Comparison of ENCODE assay signal across 23 cellular contexts in genomic region chr2:54967759-54968365, GRCh38.
DNase-seq lines count a peak whose midpoint lies in the region; ATAC-seq and TF ChIP-seq lines count a peak whose summit lies in the region.
"Had no signal": no experiment of that assay in that cellular context is flagged by ENCODE, and none has a peak within 500 bp of the region (broad histone marks: within the 10 kb centered on the region; RNA-seq: fewer than 3 reads in every experiment).

No MANE protein-coding gene starts in this region.

- peak overlapping the region; percentile 4 for H3K18ac ChIP-seq in neuronal stem cell (ENCODE audit: low read length)

- ATAC-seq in Panc1 (peak; percentile 16; the same call in 1 of the 2 replicates), GM19463 (IDR thresholded peaks at IDR 0.05; ENCODE audit: unreplicated experiment) (no peak)
- ATAC-seq: foreskin keratinocyte had no signal

- POLR2A ChIA-PET in Panc1 (lab: Charles Lee): no interaction called here

- no peaks in the 10 kb centered on the region for H3K79me1 ChIP-seq in neuronal stem cell (ENCODE audit: low read depth, low read length)

- H2BK15ac ChIP-seq in neuronal stem cell (ENCODE audit: low read length): no peak overlapping the region

- peak overlapping the region; percentile 10 for H3K14ac ChIP-seq in neuronal stem cell (ENCODE audit: low read length)

- TF ChIP-seq CTCF in Panc1 (IDR thresholded peaks at IDR 0.05): no peak

- H3K4ac ChIP-seq in neuronal stem cell (ENCODE audit: low read length): no peak overlapping the region

- H3K4me1 ChIP-seq in Panc1 (ENCODE audit: control insufficient read depth, insufficient read depth, low read length) (peaks cover 48% of the 10 kb centered on the region), neuronal stem cell (ENCODE audit: control insufficient read depth in 2 of 2, insufficient read depth in 1 of 2, low read depth in 1 of 2, low read length in 2 of 2) (peaks cover 5 to 12% of the 10 kb centered on the region in 2 donors)

- no peak overlapping the region for H3K23ac ChIP-seq in neuronal stem cell (ENCODE audit: low read depth, low read length, poor library complexity)

- CTCF ChIA-PET in Panc1 (lab: Charles Lee): no interaction called here

- H3K9ac ChIP-seq in neuronal stem cell (ENCODE audit: low read depth, low read length, poor library complexity): no peak overlapping the region

- H3K27ac ChIP-seq in Panc1 (ENCODE audit: low read length): peak overlapping the region; percentile 40
- no peak overlapping the region for H3K27ac ChIP-seq in neuronal stem cell (replicated peaks; ENCODE audit: low read length)
- H3K27ac ChIP-seq: epithelial cell of prostate, foreskin keratinocyte, upper lobe of left lung had no signal

- no peak overlapping the region for H2AK5ac ChIP-seq in neuronal stem cell (ENCODE audit: low read depth, low read length)

- H2BK12ac ChIP-seq in neuronal stem cell (ENCODE audit: low read length): no peak overlapping the region

- H4K8ac ChIP-seq in neuronal stem cell (ENCODE audit: low read depth, low read length): no peak overlapping the region

- in situ Hi-C loops in Panc1 (cut with HindIII; ENCODE audit: low pct_unique_long_range_greater_than_20kb, low sequenced_read_pairs): no loop called here

- DNase-seq in ELF-1 (ENCODE audit: low read depth, low spot score) (peak; percentile 12), Panc1 (ENCODE audit: low read depth, low spot score) (no peak), globus pallidus (ENCODE audit: low spot score) (peak; percentile 45), neuronal stem cell (ENCODE audit: low spot score) (no peak), NCI-H2107 treated with DMSO at 0.1 percent for 48 hours (lab: John Stamatoyannopoulos, UW; ENCODE audit: unreplicated experiment) (no peak), COLO668 (lab: John Stamatoyannopoulos, UW; ENCODE audit: unreplicated experiment) (no peak), UCSD-AML1 (lab: John Stamatoyannopoulos, UW; ENCODE audit: unreplicated experiment) (no peak)
- DNase-seq: activated CD4-positive, alpha-beta T cell treated with anti-CD3 and anti-CD28 coated beads, Interleukin-2, amount 10 ng/mL, durations not matched to agents 7 days and 5 days; activated CD8-positive, alpha-beta memory T cell treated with anti-CD3 and anti-CD28 coated beads, Interleukin-2, amount 50 U/mL, for 4 hours; activated naive CD8-positive, alpha-beta T cell treated with anti-CD3 and anti-CD28 coated beads, Interleukin-2, amount 10 ng/mL, durations not matched to agents 7 days and 5 days; CD4-positive, CD25-positive, alpha-beta regulatory T cell; DMS79; foreskin keratinocyte; kidney; naive B cell; NCI-H1417; NCI-H2107; NCI-H510A treated with DMSO at 0.1 percent for 48 hours; small intestine; stimulated activated CD4-positive, alpha-beta T cell treated with anti-CD3 and anti-CD28 coated beads, Interleukin-2, amount 100 ng/mL, for 48 hours; upper lobe of left lung had no signal

- H3K36me3 ChIP-seq in Panc1 (ENCODE audit: control insufficient read depth, insufficient read depth, low read length) (peaks cover 13% of the 10 kb centered on the region; the same call in 1 of the 2 replicates), neuronal stem cell (replicated peaks in 1 of 2; ENCODE audit: control insufficient read depth in 2 of 2, insufficient read depth in 2 of 2, low read length in 2 of 2) (peaks cover 5 to 45% of the 10 kb centered on the region in 2 donors)

- H4K91ac ChIP-seq in neuronal stem cell (ENCODE audit: low read depth, low read length, poor library complexity): no peak overlapping the region

- no TSS peak for BruUV-seq in Panc1 (replicated peaks; lab: Mats Ljungman, UMichigan)

- no CpG with 5 or more reads among the region's 18 CpGs for WGBS in neuronal stem cell (ENCODE audit: extremely low coverage in 2 of 2, insufficient read length in 2 of 2, insufficient replicate concordance in 1 of 2), 2 donors

- intact Hi-C loops in Panc1 (cut with micrococcal nuclease; ENCODE audit: unreplicated experiment): no loop called here

- H2AFZ ChIP-seq in neuronal stem cell (ENCODE audit: low read length): no peak overlapping the region

- H3K27me3 ChIP-seq in Panc1 (ENCODE audit: control insufficient read depth, insufficient read depth, low read length) (no peaks in the 10 kb centered on the region), neuronal stem cell (ENCODE audit: control insufficient read depth in 3 of 3, insufficient read depth in 3 of 3, low read depth in 1 of 3, low read length in 3 of 3) (no peaks in the 10 kb centered on the region)
- H3K27me3 ChIP-seq: foreskin keratinocyte, upper lobe of left lung had no signal

- H2BK5ac ChIP-seq in neuronal stem cell (ENCODE audit: low read length): no peak overlapping the region

- no peak overlapping the region for H3K4me2 ChIP-seq in neuronal stem cell (ENCODE audit: insufficient read depth, low read length, poor library complexity, severe bottlenecking)

- H3K9me3 ChIP-seq in Panc1 (ENCODE audit: control insufficient read depth, insufficient read depth, low read depth, low read length) (no peaks in the 10 kb centered on the region), neuronal stem cell (replicated peaks in 1 of 2; ENCODE audit: control insufficient read depth in 2 of 2, insufficient read depth in 1 of 2, low read depth in 1 of 2, low read length in 2 of 2) (no peaks in the 10 kb centered on the region)
- H3K9me3 ChIP-seq: upper lobe of left lung had no signal

- H3K4me3 ChIP-seq in Panc1 (ENCODE audit: low read depth in 2 of 2, low read length in 2 of 2): no peak overlapping the region
- H3K4me3 ChIP-seq in neuronal stem cell (ENCODE audit: low read length in 2 of 2): no peak overlapping the region
- H3K4me3 ChIP-seq: upper lobe of left lung had no signal

- no peak overlapping the region for H2BK120ac ChIP-seq in neuronal stem cell (ENCODE audit: low read depth, low read length)

Comparison
In these comparisons a context has a peak if more than half of its experiments do, and no peak if none do; other contexts are left out.
1. DNase-seq: peak in ELF-1 (single experiment) and globus pallidus (single experiment); none in Panc1 (single experiment), neuronal stem cell (single experiment), NCI-H2107 treated with DMSO at 0.1 percent for 48 hours (single experiment), COLO668 (single experiment) and UCSD-AML1 (single experiment).